ENCODE assay signal across 8 cellular contexts in genomic region chr1:24289937-24290595, GRCh38. TPM values are rescaled to one million over a fixed set of nuclear protein-coding genes. Genes with fewer than 3 reads are reported as not detected.
DNase-seq lines count a peak whose midpoint lies in the region; ATAC-seq and TF ChIP-seq lines count a peak whose summit lies in the region.

No MANE protein-coding gene starts in this region.

- 85% methylated on average over 15 of the region's 15 CpGs for WGBS in hepatocyte (ENCODE audit: low lambda C conversion rate, missing lambda C conversion rate)

- in situ Hi-C loops in astrocyte of the spinal cord (cut with HindIII; ENCODE audit: low sequenced_read_pairs): no loop called here

- no peaks in the 10 kb centered on the region for H3K9me3 ChIP-seq in A673 (ENCODE audit: low read depth, low read length, poor library complexity, severe bottlenecking)
- H3K9me3 ChIP-seq in hepatocyte (ENCODE audit: low read depth): no peaks in the 10 kb centered on the region

- POLR2A ChIA-PET in A673 (lab: Charles Lee; ENCODE audit: low non-redundant PET): no interaction called here

- peaks cover 28% of the 10 kb centered on the region for H3K4me1 ChIP-seq in A673 (ENCODE audit: insufficient read depth, low read length, poor library complexity, severe bottlenecking)
- H3K4me1 ChIP-seq in hepatocyte (ENCODE audit: insufficient read depth): peaks cover 5% of the 10 kb centered on the region

- H3K36me3 ChIP-seq in A673 (ENCODE audit: insufficient read depth, low read length, poor library complexity, severe bottlenecking): no peaks in the 10 kb centered on the region
- no peaks in the 10 kb centered on the region for H3K36me3 ChIP-seq in hepatocyte (replicated peaks; ENCODE audit: insufficient read depth, low read depth)

- peak overlapping the region; percentile 56 for H3K27ac ChIP-seq in A673 (ENCODE audit: low read depth, low read length, poor library complexity, severe bottlenecking)
- H3K27ac ChIP-seq in hepatocyte: no peak overlapping the region

- H3K27me3 ChIP-seq in A673 (replicated peaks; ENCODE audit: insufficient read depth, low read depth, low read length, poor library complexity) (no peaks in the 10 kb centered on the region), hepatocyte (no peaks in the 10 kb centered on the region)

- no peaks in the 10 kb centered on the region for H3K9me2 ChIP-seq in hepatocyte (replicated peaks; ENCODE audit: insufficient read depth)

- no peak for TF ChIP-seq CTCF in A673 (conservative IDR thresholded peaks at IDR 0.05; ENCODE audit: low read depth, low read length)
- TF ChIP-seq CTCF in astrocyte of the spinal cord (IDR thresholded peaks at IDR 0.05; ENCODE audit: low read depth, low read length): no peak
- no peak for TF ChIP-seq CTCF in hepatocyte (IDR thresholded peaks at IDR 0.05; ENCODE audit: poor library complexity)

- no peaks in the 10 kb centered on the region for H4K20me1 ChIP-seq in hepatocyte (ENCODE audit: insufficient read depth, poor library complexity, severe bottlenecking)

- no peak overlapping the region for H2AFZ ChIP-seq in hepatocyte

- no TSS peak for BruUV-seq in A673 (replicated peaks; lab: Mats Ljungman, UMichigan)

- ATAC-seq in left lobe of liver (peak; percentile 66), HG02798 (IDR thresholded peaks at IDR 0.05; ENCODE audit: poor library complexity, unreplicated experiment) (no peak), GM18867 (IDR thresholded peaks at IDR 0.05; ENCODE audit: unreplicated experiment) (no peak)

- peak; percentile 98 for DNase-seq in A673 (ENCODE audit: low spot score)
- DNase-seq in NCI-H1092 (lab: John Stamatoyannopoulos, UW): peak; percentile 97
- peak; percentile 94 for DNase-seq in astrocyte of the spinal cord (ENCODE audit: low read depth, low spot score)
- peak; percentile 82 for DNase-seq in left lobe of liver (ENCODE audit: low spot score)
- DNase-seq in hepatocyte (ENCODE audit: low spot score): no peak
- no peak for DNase-seq in NCI-H1048 (lab: John Stamatoyannopoulos, UW)

- CTCF ChIA-PET in A673 (lab: Charles Lee): interaction anchor here (1.2 kb wide), 1 partner anchor 12 kb away, joined by 4 read pairs; no protein-coding TSS in a partner anchor

- no peaks in the 10 kb centered on the region for H3K79me2 ChIP-seq in hepatocyte

- intact Hi-C loops in A673 (cut with micrococcal nuclease; ENCODE audit: unreplicated experiment): no loop called here

- H3K4me3 ChIP-seq in A673 (ENCODE audit: low read depth, low read length, poor library complexity, severe bottlenecking) (no peak overlapping the region), astrocyte of the spinal cord (ENCODE audit: low read depth, low read length) (no peak overlapping the region), hepatocyte (no peak overlapping the region)

- no peak overlapping the region for H3K4me2 ChIP-seq in hepatocyte

RNA-seq across cellular contexts. Expression of gene GRHL3, which starts 29.1 kb away (rescaled TPM):
- total RNA-seq in A673 (2021) (0.20 TPM in 1 of 2 replicates, not detected in the other), left lobe of liver (0.40 TPM), hepatocyte (2.4 and 2.7 TPM in 2 replicates)
- polyA plus RNA-seq in hepatocyte: 6.9 and 7.9 TPM in 2 replicates

Comparison
In these comparisons a context has a peak if more than half of its experiments do, and no peak if none do; other contexts are left out.
1. DNase-seq: peak in A673 (single experiment), NCI-H1092 (single experiment), astrocyte of the spinal cord (single experiment) and left lobe of liver (single experiment); none in hepatocyte (single experiment) and NCI-H1048 (single experiment).